In genomic region chr1:25694591-25695007, GRCh38 we compare ENCODE assay signal across 10 cellular contexts.
DNase-seq lines count a peak whose midpoint lies in the region; ATAC-seq and TF ChIP-seq lines count a peak whose summit lies in the region.
"Had no signal": no experiment of that assay in that cellular context is flagged by ENCODE, and none has a peak within 500 bp of the region (broad histone marks: within the 10 kb centered on the region; RNA-seq: fewer than 3 reads in every experiment).

No MANE protein-coding gene starts in this region.

- no peaks in the 10 kb centered on the region for H3K9me3 ChIP-seq in heart right ventricle
- H3K9me3 ChIP-seq in prostate gland: no peaks in the 10 kb centered on the region
- H3K9me3 ChIP-seq in CD8-positive, alpha-beta T cell (ENCODE audit: low read length): no peaks in the 10 kb centered on the region

- H3K27ac ChIP-seq in heart right ventricle: peak overlapping the region; percentile 37 to 96 (median 90)
- H3K27ac ChIP-seq in prostate gland: peak overlapping the region; percentile 31 to 63
- no peak overlapping the region for H3K27ac ChIP-seq in CD8-positive, alpha-beta T cell (ENCODE audit: low read depth, low read length)

- no peak overlapping the region for H3K27ac Mint-ChIP-seq in CD8-positive, alpha-beta T cell
- no peak overlapping the region for H3K27ac Mint-ChIP-seq in CD14-positive monocyte
- H3K27ac Mint-ChIP-seq: activated B cell treated with CpG ODN at 0.5 μM for 24 hours had no signal

- H3K27me3 Mint-ChIP-seq in CD8-positive, alpha-beta T cell (ENCODE audit: low read depth): no peaks in the 10 kb centered on the region
- peaks cover 0 to 4% (median 3%) of the 10 kb centered on the region in 3 donors for H3K27me3 Mint-ChIP-seq in CD14-positive monocyte (ENCODE audit: low read depth in 3 of 3)

- DNase-seq in BJ (ENCODE audit: low read depth) (no peak), astrocyte of the cerebellum (ENCODE audit: low read depth) (no peak), heart right ventricle (no peak), prostate gland (ENCODE audit: low spot score) (no peak), globus pallidus (ENCODE audit: low spot score) (no peak), CD14-positive monocyte (ENCODE audit: low spot score) (no peak)
- DNase-seq in CD8-positive, alpha-beta T cell: no peak
- DNase-seq: activated B cell treated with CpG ODN at 0.5 μM for 24 hours; CD4-positive, CD25-positive, alpha-beta regulatory T cell had no signal

- ATAC-seq in heart right ventricle (peak in 1 of 8 donors; percentile 7), SK-N-SH treated with all-trans-retinoic acid at 6 μM for 48 hours (no peak)
- no peak for ATAC-seq in CD8-positive, alpha-beta T cell

- no peak overlapping the region for H3K4me3 ChIP-seq in BJ (ENCODE audit: low read depth, low read length)
- H3K4me3 ChIP-seq in astrocyte of the cerebellum (ENCODE audit: low read depth, low read length): no peak overlapping the region
- H3K4me3 ChIP-seq in heart right ventricle: no peak overlapping the region
- H3K4me3 ChIP-seq in prostate gland: no peak overlapping the region
- no peak overlapping the region for H3K4me3 ChIP-seq in CD8-positive, alpha-beta T cell (ENCODE audit: low read depth, low read length)

- no peak overlapping the region for H3K4me3 Mint-ChIP-seq in CD8-positive, alpha-beta T cell
- H3K4me3 Mint-ChIP-seq in CD14-positive monocyte: no peak overlapping the region
- H3K4me3 Mint-ChIP-seq: activated B cell treated with CpG ODN at 0.5 μM for 24 hours; CD4-positive, CD25-positive, alpha-beta regulatory T cell had no signal

- intact Hi-C loops in heart right ventricle (cut with DNase I) (loop anchor here in 8 of 10 donors (1.0 to 10.0 kb wide), 9 partner anchors 34 to 103 kb away; partner anchors contain the start of gene MAN1C1 (in 3 of the 8)), prostate gland (cut with DNase I) (loop anchor here (2.0 to 10.0 kb wide), 4 partner anchors 36 to 100 kb away; partner anchors contain the start of gene MAN1C1), CD14-positive monocyte (cut with micrococcal nuclease) (no loop called here)
- intact Hi-C loops in CD8-positive, alpha-beta T cell (cut with DNase I, micrococcal nuclease): loop anchor here (5.0 kb wide), 2 partner anchors 77 to 103 kb away; partner anchors contain the start of gene MAN1C1 (in 1 of the 2)

- no peaks in the 10 kb centered on the region for H3K9me3 Mint-ChIP-seq in CD8-positive, alpha-beta T cell
- no peaks in the 10 kb centered on the region for H3K9me3 Mint-ChIP-seq in CD14-positive monocyte
- H3K9me3 Mint-ChIP-seq: activated B cell treated with CpG ODN at 0.5 μM for 24 hours; CD4-positive, CD25-positive, alpha-beta regulatory T cell had no signal

- H3K36me3 ChIP-seq in BJ (ENCODE audit: control insufficient read depth, insufficient read depth, low read length) (no peaks in the 10 kb centered on the region), heart right ventricle (no peaks in the 10 kb centered on the region), prostate gland (no peaks in the 10 kb centered on the region)
- H3K36me3 ChIP-seq in CD8-positive, alpha-beta T cell (ENCODE audit: insufficient read depth, low read length): no peaks in the 10 kb centered on the region

- peaks cover 19% of the 10 kb centered on the region for H3K36me3 Mint-ChIP-seq in CD8-positive, alpha-beta T cell
- H3K36me3 Mint-ChIP-seq in CD14-positive monocyte: peaks cover 5 to 15% of the 10 kb centered on the region in 2 donors
- H3K36me3 Mint-ChIP-seq: CD4-positive, CD25-positive, alpha-beta regulatory T cell had no signal

- H3K4me1 Mint-ChIP-seq in CD8-positive, alpha-beta T cell (ENCODE audit: low read depth): peaks cover 65% of the 10 kb centered on the region
- H3K4me1 Mint-ChIP-seq in CD14-positive monocyte: peaks cover 2% of the 10 kb centered on the region
- H3K4me1 Mint-ChIP-seq: activated B cell treated with CpG ODN at 0.5 μM for 24 hours had no signal

- POLR2A ChIA-PET in BJ (lab: Charles Lee): no interaction called here
- POLR2A ChIA-PET in CD8-positive, alpha-beta T cell (lab: Charles Lee): no interaction called here

- TF ChIP-seq POLR2A in prostate gland (IDR thresholded peaks at IDR 0.05): no peak

- TF ChIP-seq CTCF in BJ (IDR thresholded peaks at IDR 0.05; ENCODE audit: insufficient read depth, low read depth, low read length) (peak; percentile 37), astrocyte of the cerebellum (IDR thresholded peaks at IDR 0.05; ENCODE audit: low read depth, low read length, missing control alignments) (peak; percentile 26), heart right ventricle (IDR thresholded peaks at IDR 0.05) (no peak), prostate gland (IDR thresholded peaks at IDR 0.05) (peak in 1 of 4 experiments; percentile 17), CD14-positive monocyte (IDR thresholded peaks at IDR 0.05) (no peak)
- TF ChIP-seq CTCF in CD8-positive, alpha-beta T cell (IDR thresholded peaks at IDR 0.05): no peak

- CTCF ChIA-PET in BJ (lab: Yijun Ruan, JAX): interaction anchor here (0.7 to 1.5 kb wide), 12 partner anchors 9 to 455 kb away, joined by 3 to 8 read pairs (median 4); no protein-coding TSS in a partner anchor
- CTCF ChIA-PET in CD8-positive, alpha-beta T cell (lab: Charles Lee): no interaction called here

- H3K4me1 ChIP-seq in heart right ventricle (peaks cover 5 to 78% (median 51%) of the 10 kb centered on the region in 9 donors), prostate gland (replicated peaks) (no peaks in the 10 kb centered on the region)
- peaks cover 51% of the 10 kb centered on the region for H3K4me1 ChIP-seq in CD8-positive, alpha-beta T cell (ENCODE audit: insufficient read depth, low read length)

- 47 to 54% methylated on average over 4 of the region's 4 CpGs for WGBS in heart right ventricle, 2 donors
- WGBS in prostate gland: 18% methylated on average over 4 of the region's 4 CpGs

- H3K27me3 ChIP-seq in BJ (ENCODE audit: control insufficient read depth, insufficient read depth, low read length): peaks cover 6% of the 10 kb centered on the region
- no peaks in the 10 kb centered on the region for H3K27me3 ChIP-seq in heart right ventricle
- no peaks in the 10 kb centered on the region for H3K27me3 ChIP-seq in prostate gland (replicated peaks; ENCODE audit: insufficient read depth)
- no peaks in the 10 kb centered on the region for H3K27me3 ChIP-seq in CD8-positive, alpha-beta T cell (ENCODE audit: insufficient read depth, low read length)

- in situ Hi-C loops in astrocyte of the cerebellum (cut with HindIII; ENCODE audit: low sequenced_read_pairs): loop anchor here (10.0 kb wide), 1 partner anchor 90 kb away; no protein-coding TSS in a partner anchor

TF ChIP-seq in SK-N-SH treated with all-trans-retinoic acid at 6 μM for 48 hours, 23 proteins besides CTCF, POLR2A, EP300 and RAD21 (continues in another document):
- no peak for TF ChIP-seq ZNF565 (CRISPR knock-in tag; conservative IDR thresholded peaks at IDR 0.05; ENCODE audit: low read depth)
- no peak for TF ChIP-seq BACH2 (CRISPR knock-in tag; IDR thresholded peaks at IDR 0.05; ENCODE audit: borderline replicate concordance)
- TF ChIP-seq TSHZ2 (CRISPR knock-in tag; IDR thresholded peaks at IDR 0.05): no peak
- no peak for TF ChIP-seq PATZ1 (CRISPR knock-in tag; IDR thresholded peaks at IDR 0.05; ENCODE audit: borderline replicate concordance)
- TF ChIP-seq CREB5 (CRISPR knock-in tag; IDR thresholded peaks at IDR 0.05; ENCODE audit: low read depth): no peak

Comparison
In these comparisons a context has a peak if more than half of its experiments do, and no peak if none do; other contexts are left out.
1. CTCF ChIP-seq: peak in BJ (single experiment) and astrocyte of the cerebellum (single experiment); none in heart right ventricle (0 of 9), CD8-positive, alpha-beta T cell (single experiment) and CD14-positive monocyte (single experiment).
2. intact Hi-C loops: an anchor here in heart right ventricle (1.0 to 10.0 kb wide), prostate gland (2.0 to 10.0 kb wide) and CD8-positive, alpha-beta T cell (5.0 kb wide); none called in CD14-positive monocyte.